Comparison of ENCODE assay signal across 17 cellular contexts in the genomic region with DNA sequence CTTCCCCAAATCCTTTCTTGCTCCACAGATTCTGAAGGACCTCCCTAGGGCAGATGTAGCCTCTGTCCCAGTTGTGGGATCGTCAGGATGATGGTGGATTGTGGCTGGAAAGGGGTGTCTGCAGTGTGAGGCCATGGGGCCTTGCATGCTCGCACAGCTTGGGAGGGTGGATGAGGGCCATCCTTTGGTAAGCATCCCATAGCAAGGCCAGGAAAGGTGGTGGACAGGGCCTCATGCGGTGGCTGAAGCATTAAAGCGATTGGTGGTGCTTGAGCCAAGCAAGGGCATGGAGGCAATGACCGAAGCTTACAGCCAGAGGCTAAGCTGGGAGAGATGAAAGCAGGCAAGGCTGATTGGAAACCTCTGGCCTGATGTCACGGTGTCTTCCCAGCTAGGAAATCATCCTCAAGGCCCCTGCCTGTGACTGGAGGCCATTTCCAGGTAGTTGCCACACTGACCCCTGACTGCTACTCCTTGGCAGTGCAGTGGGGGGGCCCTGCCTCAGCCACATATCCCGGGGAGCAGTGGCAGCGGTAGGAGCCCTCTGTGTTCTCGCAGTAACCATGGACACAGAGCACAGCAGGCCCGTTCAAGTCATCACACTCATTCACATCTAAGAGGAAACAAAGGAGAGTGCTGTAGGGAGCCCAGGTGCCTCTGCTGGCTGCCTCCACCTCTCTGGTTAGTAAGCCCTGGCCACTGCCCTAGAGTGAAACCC.
A peak's percentile ranks its signal among the peaks of the same experiment; 100 is the strongest.
DNase-seq lines count a peak whose midpoint lies in the region; ATAC-seq and TF ChIP-seq lines count a peak whose summit lies in the region.
"Had no signal": no experiment of that assay in that cellular context is flagged by ENCODE, and none has a peak within 500 bp of the region (broad histone marks: within the 10 kb centered on the region; RNA-seq: fewer than 3 reads in every experiment).

No MANE protein-coding gene starts in this region.

- H3K27ac ChIP-seq in HUES48 (ENCODE audit: low read depth, low read length), result peak overlapping the region; percentile 85
- peak overlapping the region in 1 of 2 donors; percentile 2 for H3K27ac ChIP-seq in coronary artery
- H3K27ac ChIP-seq: 22Rv1 had no signal

- no peaks in the 10 kb centered on the region for H3K9me3 ChIP-seq in HUES48 (ENCODE audit: control insufficient read depth, insufficient read depth, low read length)
- H3K9me3 ChIP-seq: gastroesophageal sphincter had no signal

- peaks cover 19% of the 10 kb centered on the region for H3K4me1 ChIP-seq in HUES48 (ENCODE audit: control insufficient read depth, insufficient read depth, low read length)

- H3K4me3 Mint-ChIP-seq in nephron, result no peak overlapping the region
- H3K4me3 Mint-ChIP-seq: activated naive CD8-positive, alpha-beta T cell had no signal

- H3K4me1 Mint-ChIP-seq in nephron, result peaks cover 14% of the 10 kb centered on the region

- peak overlapping the region; percentile 40; the same call in 1 of the 2 replicates for H3K9ac ChIP-seq in HUES48 (ENCODE audit: low read depth, low read length)

- DNase-seq in DMS53 (lab: John Stamatoyannopoulos, UW) (peak; percentile 40), DMS53 treated with DMSO at 0.1 percent for 48 hours (lab: John Stamatoyannopoulos, UW; ENCODE audit: unreplicated experiment) (no peak), coronary artery (ENCODE audit: low spot score) (peak; percentile 69)
- DNase-seq in stimulated activated CD4-positive, alpha-beta T cell treated with anti-CD3 and anti-CD28 coated beads, Interleukin-4, amount 100 ng/mL, for 1 hour, result no peak
- DNase-seq in activated CD8-positive, alpha-beta memory T cell treated with anti-CD3 and anti-CD28 coated beads, Interleukin-2, amount 50 U/mL, for 48 hours, result no peak
- DNase-seq: activated CD4-positive, alpha-beta T cell treated with anti-CD3 and anti-CD28 coated beads for 1 hour; central memory CD4-positive, alpha-beta T cell; DND-41; stimulated activated CD4-positive, alpha-beta T cell treated with anti-CD3 and anti-CD28 coated beads, Interleukin-15, amount 100 ng/mL, for 24 hours; T-helper 2 cell had no signal

- H3K36me3 Mint-ChIP-seq in nephron (ENCODE audit: low read depth), result no peaks in the 10 kb centered on the region

- peak overlapping the region in 2 of 3 experiments; percentile 21 to 34 for H3K27ac Mint-ChIP-seq in nephron
- H3K27ac Mint-ChIP-seq: activated naive CD8-positive, alpha-beta T cell; progenitor cell of endocrine pancreas had no signal

- H3K4me3 ChIP-seq in HUES48 (ENCODE audit: low read depth, low read length), result no peak overlapping the region
- H3K4me3 ChIP-seq in coronary artery, result no peak overlapping the region
- H3K4me3 ChIP-seq: gastroesophageal sphincter had no signal

- TF ChIP-seq CTCF in coronary artery (IDR thresholded peaks at IDR 0.05) (no peak), nephron (IDR thresholded peaks at IDR 0.05; ENCODE audit: unreplicated experiment in 3 of 3) (no peak)

- no peaks in the 10 kb centered on the region for H3K27me3 ChIP-seq in HUES48 (ENCODE audit: control insufficient read depth, insufficient read depth, low read length)
- H3K27me3 ChIP-seq: gastroesophageal sphincter had no signal

- H3K9me3 Mint-ChIP-seq in nephron, result no peaks in the 10 kb centered on the region

- no peak for ATAC-seq in GM21390 (IDR thresholded peaks at IDR 0.05; ENCODE audit: unreplicated experiment)

- H3K27me3 Mint-ChIP-seq in nephron (ENCODE audit: low read depth), result no peaks in the 10 kb centered on the region
- H3K27me3 Mint-ChIP-seq: activated naive CD8-positive, alpha-beta T cell; progenitor cell of endocrine pancreas had no signal

- peaks cover 10% of the 10 kb centered on the region; the same call in 1 of the 2 replicates for H3K36me3 ChIP-seq in HUES48 (ENCODE audit: control insufficient read depth, insufficient read depth, low read length)

Comparison
In these comparisons a context has a peak if more than half of its experiments do, and no peak if none do; other contexts are left out.
1. DNase-seq: peak in DMS53 (single experiment) and coronary artery (single experiment); none in DMS53 treated with DMSO at 0.1 percent for 48 hours (single experiment), stimulated activated CD4-positive, alpha-beta T cell treated with anti-CD3 and anti-CD28 coated beads, Interleukin-4, amount 100 ng/mL, for 1 hour (single experiment) and activated CD8-positive, alpha-beta memory T cell treated with anti-CD3 and anti-CD28 coated beads, Interleukin-2, amount 50 U/mL, for 48 hours (single experiment).